In genomic region chr11:26993965-26994446, GRCh38 we compare ENCODE assay signal across 11 cellular contexts. TPM values are rescaled to one million over a fixed set of nuclear protein-coding genes. Genes with fewer than 3 reads are reported as not detected.
A peak's percentile ranks its signal among the peaks of the same experiment; 100 is the strongest.
DNase-seq lines count a peak whose midpoint lies in the region; ATAC-seq and TF ChIP-seq lines count a peak whose summit lies in the region.
"Had no signal": no experiment of that assay in that cellular context is flagged by ENCODE, and none has a peak within 500 bp of the region (broad histone marks: within the 10 kb centered on the region; RNA-seq: fewer than 3 reads in every experiment).

Gene FIBIN (plus strand): TSS chr11:26994112. CDS start chr11:26994527, 415 bp downstream.

- TF ChIP-seq CTCF in RWPE2 (IDR thresholded peaks at IDR 0.05; ENCODE audit: poor library complexity, severe bottlenecking), result no peak
- TF ChIP-seq CTCF in fibroblast of villous mesenchyme (IDR thresholded peaks at IDR 0.05; ENCODE audit: insufficient read depth, low read depth, low read length), result peak; percentile 8
- no peak for TF ChIP-seq CTCF in neural crest cell (conservative IDR thresholded peaks at IDR 0.05)

- no peak for DNase-seq in RWPE2 (ENCODE audit: low spot score)
- DNase-seq in fibroblast of villous mesenchyme (ENCODE audit: low read depth), result peak; percentile 89
- no peak for DNase-seq in neural crest cell (ENCODE audit: low read depth, low spot score)
- DNase-seq in occipital lobe (lab: John Stamatoyannopoulos, UW), result no peak

- H3K27ac ChIP-seq in ACC112 (ENCODE audit: low read depth, low read length) (peak within 1 kb of the TSS; percentile 79), RWPE2 (ENCODE audit: poor library complexity, severe bottlenecking) (no peak within 1 kb of the TSS)
- H3K27ac ChIP-seq: C4-2B had no signal

- H3K4me3 ChIP-seq in ACC112 (ENCODE audit: low read depth, low read length) (peak within 1 kb of the TSS; percentile 82), RWPE2 (ENCODE audit: severe bottlenecking) (peak within 1 kb of the TSS; percentile 24), fibroblast of villous mesenchyme (ENCODE audit: low read depth, low read length) (peak within 1 kb of the TSS; percentile 93)

- ATAC-seq in RWPE2 (ENCODE audit: low read depth) (peak; percentile 70), GM19324 (IDR thresholded peaks at IDR 0.05; ENCODE audit: low FRiP score, unreplicated experiment) (no peak), HG02870 (IDR thresholded peaks at IDR 0.05; ENCODE audit: unreplicated experiment) (no peak), HG02623 (IDR thresholded peaks at IDR 0.05; ENCODE audit: unreplicated experiment) (no peak)

- H3K27me3 Mint-ChIP-seq in neural crest cell (ENCODE audit: low read depth), result peaks cover 5% of the 10 kb centered on the region

- H3K4me1 Mint-ChIP-seq in neural crest cell, result no peaks in the 10 kb centered on the region

- no peaks in the 10 kb centered on the region for H3K36me3 Mint-ChIP-seq in neural crest cell (ENCODE audit: low read depth)

- H3K27me3 ChIP-seq in ACC112 (ENCODE audit: insufficient read depth, low read length) (no peaks in the 10 kb centered on the region), RWPE2 (ENCODE audit: insufficient read depth, poor library complexity, severe bottlenecking) (no peaks in the 10 kb centered on the region)

- H3K36me3 ChIP-seq in ACC112 (ENCODE audit: insufficient read depth, low read length), result no peaks in the 10 kb centered on the region
- H3K36me3 ChIP-seq in RWPE2 (ENCODE audit: low read depth), result no peaks in the 10 kb centered on the region

- H3K4me1 ChIP-seq in ACC112 (ENCODE audit: control insufficient read depth, insufficient read depth, low read length, unreplicated experiment) (peaks cover 40% of the 10 kb centered on the region), RWPE2 (ENCODE audit: insufficient read depth, poor library complexity, severe bottlenecking) (peaks cover 17% of the 10 kb centered on the region)

- no peaks in the 10 kb centered on the region for H3K9me3 ChIP-seq in RWPE2 (ENCODE audit: severe bottlenecking)

- no peak within 1 kb of the TSS for H3K27ac Mint-ChIP-seq in neural crest cell (ENCODE audit: unreplicated experiment)

- H2AFZ ChIP-seq in ACC112 (ENCODE audit: low read length, unreplicated experiment), result peak within 1 kb of the TSS; percentile 55

- H3K79me2 ChIP-seq in ACC112 (ENCODE audit: control insufficient read depth, insufficient read depth, low read length, unreplicated experiment), result peaks cover 12% of the 10 kb centered on the region

- peak within 1 kb of the TSS; percentile 78 for H3K4me3 Mint-ChIP-seq in neural crest cell

- no peaks in the 10 kb centered on the region for H3K9me3 Mint-ChIP-seq in neural crest cell

RNA-seq across cellular contexts. Expression of gene FIBIN, which starts in this region (rescaled TPM):
- total RNA-seq in fibroblast of villous mesenchyme, result 25.9 and 26.4 TPM in 2 replicates
- total RNA-seq in neural crest cell, result 0.30 and 0.44 TPM in 2 replicates
- 7.8 TPM for total RNA-seq in occipital lobe
- total RNA-seq: endothelial cell of umbilical vein, SK-MEL-5 had no signal

Comparison
In these comparisons a context has a peak if more than half of its experiments do, and no peak if none do; other contexts are left out.
1. H3K4me3 ChIP-seq: peak in every context shown above with its lines; median percentile 93 in fibroblast of villous mesenchyme; 82 in ACC112; 24 in RWPE2.